1 cellular context compared by ENCODE assay signal in the genomic region with DNA sequence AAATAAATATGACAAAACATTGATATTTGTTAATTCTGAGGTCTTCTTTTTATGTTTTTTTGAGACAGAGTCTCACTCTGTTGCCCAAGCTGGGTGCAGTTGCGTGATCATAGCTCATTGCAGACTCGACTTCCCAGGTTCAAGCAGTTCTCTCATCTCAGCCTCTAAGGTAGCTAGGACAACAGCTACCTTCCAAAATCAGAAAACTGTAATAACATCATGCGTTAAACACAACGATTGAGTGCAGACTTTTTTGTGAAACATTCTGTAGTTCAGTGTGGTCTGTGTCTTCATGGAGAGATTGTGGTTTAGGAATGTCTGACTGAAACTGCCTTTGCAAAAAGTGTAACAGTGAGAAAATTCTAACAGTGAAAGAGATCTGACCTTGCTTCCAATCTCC.
TF ChIP-seq lines count a peak whose summit lies in the region.

No MANE protein-coding gene starts in this region.

TF ChIP-seq in H1, 55 proteins besides CTCF, POLR2A, EP300 and RAD21 (continued from another document):
- TF ChIP-seq KDM5A (IDR thresholded peaks at IDR 0.05; ENCODE audit: low read length) (no peak), RXRA (IDR thresholded peaks at IDR 0.05; ENCODE audit: insufficient read depth, low read depth, low read length) (no peak), BACH1 (IDR thresholded peaks at IDR 0.05; ENCODE audit: low read length) (no peak), CHD2 (IDR thresholded peaks at IDR 0.05; ENCODE audit: low read length) (no peak), ZNF274 (IDR thresholded peaks at IDR 0.05; ENCODE audit: borderline replicate concordance, extremely low read depth, low read length) (no peak), ASH2L (IDR thresholded peaks at IDR 0.05; ENCODE audit: low read length) (no peak), TEAD4 (IDR thresholded peaks at IDR 0.05; ENCODE audit: low read depth, low read length) (no peak), CBX5 (IDR thresholded peaks at IDR 0.05; ENCODE audit: low read depth, low read length) (no peak), RFX5 (IDR thresholded peaks at IDR 0.05; ENCODE audit: borderline replicate concordance, low read depth, low read length) (no peak), BRCA1 (IDR thresholded peaks at IDR 0.05; ENCODE audit: low read depth, low read length) (no peak), CHD1 (IDR thresholded peaks at IDR 0.05; ENCODE audit: low read depth, low read length) (no peak)
- TF ChIP-seq, protein P1, sequence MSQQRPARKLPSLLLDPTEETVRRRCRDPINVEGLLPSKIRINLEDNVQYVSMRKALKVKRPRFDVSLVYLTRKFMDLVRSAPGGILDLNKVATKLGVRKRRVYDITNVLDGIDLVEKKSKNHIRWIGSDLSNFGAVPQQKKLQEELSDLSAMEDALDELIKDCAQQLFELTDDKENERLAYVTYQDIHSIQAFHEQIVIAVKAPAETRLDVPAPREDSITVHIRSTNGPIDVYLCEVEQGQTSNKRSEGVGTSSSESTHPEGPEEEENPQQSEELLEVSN (IDR thresholded peaks at IDR 0.05): no peak
- TF ChIP-seq, protein P2, sequence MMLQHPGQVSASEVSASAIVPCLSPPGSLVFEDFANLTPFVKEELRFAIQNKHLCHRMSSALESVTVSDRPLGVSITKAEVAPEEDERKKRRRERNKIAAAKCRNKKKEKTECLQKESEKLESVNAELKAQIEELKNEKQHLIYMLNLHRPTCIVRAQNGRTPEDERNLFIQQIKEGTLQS (IDR thresholded peaks at IDR 0.05; ENCODE audit: insufficient read depth, low read depth, low read length): no peak
